17 cellular contexts compared by ENCODE assay signal in genomic region chr1:53324321-53324720, GRCh38. TPM values are rescaled to one million over a fixed set of nuclear protein-coding genes. Genes with fewer than 3 reads are reported as not detected.
DNase-seq lines count a peak whose midpoint lies in the region; ATAC-seq and TF ChIP-seq lines count a peak whose summit lies in the region.
"Had no signal": no experiment of that assay in that cellular context is flagged by ENCODE, and none has a peak within 500 bp of the region (broad histone marks: within the 10 kb centered on the region; RNA-seq: fewer than 3 reads in every experiment).

No MANE protein-coding gene starts in this region.

- CTCF ChIA-PET in Calu3 (lab: Charles Lee) = no interaction called here
- CTCF ChIA-PET in activated CD8-positive, alpha-beta T cell treated with anti-CD3 and anti-CD28 coated beads, Interleukin-2, amount 10 ng/mL, durations not matched to agents 7 days and 5 days (lab: Charles Lee) = interaction anchor here (1.1 to 4.7 kb wide), 3 partner anchors 43 to 69 kb away, joined by 3 to 23 read pairs (median 7); no protein-coding TSS in a partner anchor

- H3K27ac Mint-ChIP-seq in Calu3 (ENCODE audit: unreplicated experiment) = peak overlapping the region; percentile 92
- peak overlapping the region; percentile 56 for H3K27ac Mint-ChIP-seq in activated CD8-positive, alpha-beta T cell treated with anti-CD3 and anti-CD28 coated beads, Interleukin-2, amount 10 ng/mL, durations not matched to agents 7 days and 5 days
- H3K27ac Mint-ChIP-seq in stimulated activated memory B cell treated with anti-CD40 and anti-IgM and Interleukin-4, amounts not matched to agents 10 μg/mL and 1 μg/mL and 100 μg/mL, for 72 hours = no peak overlapping the region

- no peaks in the 10 kb centered on the region for H3K9me3 Mint-ChIP-seq in Calu3 (ENCODE audit: low read depth, unreplicated experiment)
- no peaks in the 10 kb centered on the region for H3K9me3 Mint-ChIP-seq in activated CD8-positive, alpha-beta T cell treated with anti-CD3 and anti-CD28 coated beads, Interleukin-2, amount 10 ng/mL, durations not matched to agents 7 days and 5 days (ENCODE audit: insufficient read depth)
- H3K9me3 Mint-ChIP-seq in stimulated activated memory B cell treated with anti-CD40 and anti-IgM and Interleukin-4, amounts not matched to agents 10 μg/mL and 1 μg/mL and 100 μg/mL, for 72 hours = no peaks in the 10 kb centered on the region

- H3K79me1 ChIP-seq in mesendoderm (ENCODE audit: low read length) = peaks cover 53% of the 10 kb centered on the region

- H3K4me1 ChIP-seq in mesendoderm (ENCODE audit: control insufficient read depth, low read depth, low read length) (peaks cover 15% of the 10 kb centered on the region), prostate gland (replicated peaks) (peaks cover 6% of the 10 kb centered on the region)

- no peak overlapping the region for H3K18ac ChIP-seq in mesendoderm (ENCODE audit: low read length)

- no peak for ATAC-seq in activated CD8-positive, alpha-beta T cell treated with anti-CD3 and anti-CD28 coated beads, Interleukin-2, amount 10 ng/mL, durations not matched to agents 7 days and 5 days
- ATAC-seq in GM18867 (IDR thresholded peaks at IDR 0.05; ENCODE audit: unreplicated experiment) = no peak
- ATAC-seq in HG02623 (IDR thresholded peaks at IDR 0.05; ENCODE audit: unreplicated experiment) = no peak
- no peak for ATAC-seq in stimulated activated memory B cell treated with anti-CD40 and anti-IgM and Interleukin-4, amounts not matched to agents 10 μg/mL and 1 μg/mL and 100 μg/mL, for 72 hours
- ATAC-seq: right lobe of liver had no signal

- no peak overlapping the region for H3K4me3 ChIP-seq in mesendoderm (ENCODE audit: low read length)
- H3K4me3 ChIP-seq in prostate gland = no peak overlapping the region
- H3K4me3 ChIP-seq: breast epithelium, right lobe of liver, transverse colon had no signal

- no peak overlapping the region for H4K8ac ChIP-seq in mesendoderm (ENCODE audit: low read depth, low read length)

- H3K9ac ChIP-seq in mesendoderm (ENCODE audit: low read length) = peak overlapping the region; percentile 82

- H3K56ac ChIP-seq in mesendoderm (ENCODE audit: low read length) = peak overlapping the region; percentile 57

- peak overlapping the region; percentile 99 for H3K4me3 Mint-ChIP-seq in Calu3 (ENCODE audit: low read depth, unreplicated experiment)
- H3K4me3 Mint-ChIP-seq in activated CD8-positive, alpha-beta T cell treated with anti-CD3 and anti-CD28 coated beads, Interleukin-2, amount 10 ng/mL, durations not matched to agents 7 days and 5 days = no peak overlapping the region
- no peak overlapping the region for H3K4me3 Mint-ChIP-seq in stimulated activated memory B cell treated with anti-CD40 and anti-IgM and Interleukin-4, amounts not matched to agents 10 μg/mL and 1 μg/mL and 100 μg/mL, for 72 hours

- H3K36me3 ChIP-seq in mesendoderm (ENCODE audit: control insufficient read depth, insufficient read depth, low read length) (peaks cover 40% of the 10 kb centered on the region), prostate gland (no peaks in the 10 kb centered on the region)
- H3K36me3 ChIP-seq: breast epithelium, right lobe of liver, transverse colon had no signal

- H3K4me1 Mint-ChIP-seq in Calu3 (ENCODE audit: low read depth, unreplicated experiment) = peaks cover 27% of the 10 kb centered on the region
- peaks cover 50% of the 10 kb centered on the region for H3K4me1 Mint-ChIP-seq in activated CD8-positive, alpha-beta T cell treated with anti-CD3 and anti-CD28 coated beads, Interleukin-2, amount 10 ng/mL, durations not matched to agents 7 days and 5 days (ENCODE audit: low read depth)
- peaks cover 39% of the 10 kb centered on the region for H3K4me1 Mint-ChIP-seq in stimulated activated memory B cell treated with anti-CD40 and anti-IgM and Interleukin-4, amounts not matched to agents 10 μg/mL and 1 μg/mL and 100 μg/mL, for 72 hours

- no peak overlapping the region for H3K23ac ChIP-seq in mesendoderm (ENCODE audit: low read length)

- no peaks in the 10 kb centered on the region for H3K27me3 Mint-ChIP-seq in Calu3 (ENCODE audit: unreplicated experiment)
- H3K27me3 Mint-ChIP-seq in activated CD8-positive, alpha-beta T cell treated with anti-CD3 and anti-CD28 coated beads, Interleukin-2, amount 10 ng/mL, durations not matched to agents 7 days and 5 days (ENCODE audit: low read depth) = no peaks in the 10 kb centered on the region
- H3K27me3 Mint-ChIP-seq in stimulated activated memory B cell treated with anti-CD40 and anti-IgM and Interleukin-4, amounts not matched to agents 10 μg/mL and 1 μg/mL and 100 μg/mL, for 72 hours = no peaks in the 10 kb centered on the region

- H3K4me2 ChIP-seq in mesendoderm (ENCODE audit: low read length) = no peak overlapping the region

- H3K27me3 ChIP-seq in mesendoderm (ENCODE audit: insufficient read depth, low read length, poor library complexity) (no peaks in the 10 kb centered on the region), prostate gland (replicated peaks; ENCODE audit: insufficient read depth) (no peaks in the 10 kb centered on the region)
- H3K27me3 ChIP-seq: breast epithelium, transverse colon had no signal

- H4K5ac ChIP-seq in mesendoderm (ENCODE audit: low read length) = no peak overlapping the region

- BruUV-seq in Calu3 (replicated peaks; lab: Mats Ljungman, UMichigan) = no TSS peak

- DNase-seq in Ammon's horn (ENCODE audit: low spot score) (peak; percentile 45), Calu3 (no peak), mesendoderm (no peak), prostate gland (ENCODE audit: low spot score) (no peak)
- no peak for DNase-seq in activated CD8-positive, alpha-beta T cell treated with anti-CD3 and anti-CD28 coated beads, Interleukin-2, amount 10 ng/mL, durations not matched to agents 7 days and 5 days
- DNase-seq: activated effector memory CD4-positive, alpha-beta T cell treated with anti-CD3 and anti-CD28 coated beads, Interleukin-2, amount 50 U/mL, for 16 hours; DMS53; effector CD4-positive, alpha-beta T cell; NCI-H2107; NCI-H774; stimulated activated CD8-positive, alpha-beta memory T cell treated with anti-CD3 and anti-CD28 coated beads, Interleukin-4, amount 100 ng/mL, for 48 hours; transverse colon had no signal

- no peak overlapping the region for H2BK5ac ChIP-seq in mesendoderm (ENCODE audit: low read length)

- H2AK5ac ChIP-seq in mesendoderm (ENCODE audit: low read length) = no peak overlapping the region

- POLR2A ChIA-PET in activated CD8-positive, alpha-beta T cell treated with anti-CD3 and anti-CD28 coated beads, Interleukin-2, amount 10 ng/mL, durations not matched to agents 7 days and 5 days (lab: Charles Lee) = interaction anchor here (2.7 kb wide), 1 partner anchor 8 kb away, joined by 9 read pairs; no protein-coding TSS in a partner anchor

- peaks cover 68% of the 10 kb centered on the region for H3K79me2 ChIP-seq in mesendoderm (ENCODE audit: control insufficient read depth, insufficient read depth, low read length)

- H3K27ac ChIP-seq in mesendoderm (ENCODE audit: low read depth, low read length) (no peak overlapping the region), prostate gland (no peak overlapping the region)
- H3K27ac ChIP-seq: breast epithelium, right lobe of liver, transverse colon had no signal

- no peak overlapping the region for H3K4ac ChIP-seq in mesendoderm (ENCODE audit: low read depth, low read length)

- H3K9me3 ChIP-seq in prostate gland = no peaks in the 10 kb centered on the region
- H3K9me3 ChIP-seq: breast epithelium, right lobe of liver, transverse colon had no signal

- H2BK15ac ChIP-seq in mesendoderm (replicated peaks; ENCODE audit: low read depth) = no peak overlapping the region

- H2BK120ac ChIP-seq in mesendoderm (ENCODE audit: low read depth, low read length) = no peak overlapping the region

- TF ChIP-seq CTCF in Calu3 (IDR thresholded peaks at IDR 0.05; ENCODE audit: unreplicated experiment) = no peak
- no peak for TF ChIP-seq CTCF in prostate gland (IDR thresholded peaks at IDR 0.05)

- peaks cover 53% of the 10 kb centered on the region for H3K36me3 Mint-ChIP-seq in Calu3 (ENCODE audit: insufficient read depth, unreplicated experiment)
- peaks cover 56% of the 10 kb centered on the region for H3K36me3 Mint-ChIP-seq in activated CD8-positive, alpha-beta T cell treated with anti-CD3 and anti-CD28 coated beads, Interleukin-2, amount 10 ng/mL, durations not matched to agents 7 days and 5 days (ENCODE audit: low read depth)
- peaks cover 28% of the 10 kb centered on the region for H3K36me3 Mint-ChIP-seq in stimulated activated memory B cell treated with anti-CD40 and anti-IgM and Interleukin-4, amounts not matched to agents 10 μg/mL and 1 μg/mL and 100 μg/mL, for 72 hours

- no peak for TF ChIP-seq POLR2A in prostate gland (IDR thresholded peaks at IDR 0.05)

- no CpG with 5 or more reads among the region's 10 CpGs for WGBS in mesendoderm (ENCODE audit: extremely low coverage, insufficient coverage, low lambda C conversion rate)
- 72% methylated on average over 10 of the region's 10 CpGs for WGBS in prostate gland

- intact Hi-C loops in Calu3 (cut with micrococcal nuclease; ENCODE audit: unreplicated experiment) = no loop called here
- intact Hi-C loops in prostate gland (cut with DNase I) = no loop called here

RNA-seq across cellular contexts. Expression of gene LRP8, which starts 3.5 kb away (rescaled TPM):
- total RNA-seq in Calu3 (2022) (84.1 and 104 TPM in 2 replicates), prostate gland (100 to 1,000 TPM in 1 of 2 donors, 1 to 10 TPM in 1; 6.7 to 130 TPM)
- total RNA-seq in activated CD8-positive, alpha-beta T cell treated with anti-CD3 and anti-CD28 coated beads, Interleukin-2, amount 10 ng/mL, durations not matched to agents 7 days and 5 days = 10 to 100 TPM; 62.7 to 71.8 TPM
- polyA plus RNA-seq in mesendoderm (2013, experiment 1 of 2) = 54.5 TPM
- 55.5 TPM for polyA plus RNA-seq in mesendoderm (2013, experiment 2 of 2)
